Comparison of ENCODE assay signal across 31 cellular contexts in genomic region chr15:34013746-34014145, GRCh38. TPM values are rescaled to one million over a fixed set of nuclear protein-coding genes. Genes with fewer than 3 reads are reported as not detected.
"Had no signal": no experiment of that assay in that cellular context is flagged by ENCODE, and none has a peak within 500 bp of the region (broad histone marks: within the 10 kb centered on the region; RNA-seq: fewer than 3 reads in every experiment).

No MANE protein-coding gene starts in this region.

- H3K27ac Mint-ChIP-seq: activated CD4-positive, alpha-beta memory T cell treated with anti-CD3 and anti-CD28 coated beads for 36 hours; activated CD4-positive, alpha-beta T cell treated with anti-CD3 and anti-CD28 coated beads for 36 hours; activated CD4-positive, alpha-beta T cell treated with anti-CD3 and anti-CD28 coated beads, Interleukin-2, amount 10 ng/mL, durations not matched to agents 24 days and 14 days; activated CD8-positive, alpha-beta memory T cell treated with anti-CD3 and anti-CD28 coated beads, Interleukin-2, amount 10 ng/mL, durations not matched to agents 7 days and 5 days; activated CD8-positive, alpha-beta T cell treated with anti-CD3 and anti-CD28 coated beads, Interleukin-2, amount 10 ng/mL, durations not matched to agents 7 days and 5 days; activated naive CD4-positive, alpha-beta T cell treated with anti-CD3 and anti-CD28 coated beads for 36 hours; activated naive CD4-positive, alpha-beta T cell treated with anti-CD3 and anti-CD28 coated beads, Interleukin-2, amount 50 U/mL, for 24 hours; activated naive CD8-positive, alpha-beta T cell treated with anti-CD3 and anti-CD28 coated beads, Interleukin-2, amount 50 U/mL, for 24 hours; activated T-helper 1 cell treated with anti-CD3 and anti-CD28 coated beads, Interleukin-12 subunit alpha, Interleukin-12 subunit beta, Interleukin-2, Interleukin-4 antibody, amounts not matched to agents 30 ng/mL and 10 ng/mL and 1 ng/mL, durations not matched to agents 14 hours and 24 hours and 36 hours; activated T-helper 2 cell treated with anti-CD3 and anti-CD28 coated beads, Interferon-gamma antibody, Interleukin-2, Interleukin-4, amounts not matched to agents 10 μg/mL and 5 μg/mL and 100 μg/mL, durations not matched to agents 14 hours and 24 hours and 36 hours; effector memory CD8-positive, alpha-beta T cell had no signal

- H3K4me1 ChIP-seq: foreskin keratinocyte had no signal

- H3K9me3 ChIP-seq: esophagus muscularis mucosa, gastrocnemius medialis had no signal

- H3K27me3 ChIP-seq: brain microvascular endothelial cell, esophagus muscularis mucosa, foreskin keratinocyte, gastrocnemius medialis had no signal

- H3K4me3 Mint-ChIP-seq: activated CD4-positive, alpha-beta memory T cell treated with anti-CD3 and anti-CD28 coated beads for 36 hours; activated CD4-positive, alpha-beta T cell treated with anti-CD3 and anti-CD28 coated beads for 36 hours; activated CD4-positive, alpha-beta T cell treated with anti-CD3 and anti-CD28 coated beads, Interleukin-2, amount 10 ng/mL, durations not matched to agents 24 days and 14 days; activated CD8-positive, alpha-beta memory T cell treated with anti-CD3 and anti-CD28 coated beads, Interleukin-2, amount 10 ng/mL, durations not matched to agents 7 days and 5 days; activated CD8-positive, alpha-beta T cell treated with anti-CD3 and anti-CD28 coated beads, Interleukin-2, amount 10 ng/mL, durations not matched to agents 7 days and 5 days; activated naive CD4-positive, alpha-beta T cell treated with anti-CD3 and anti-CD28 coated beads for 36 hours; activated naive CD4-positive, alpha-beta T cell treated with anti-CD3 and anti-CD28 coated beads, Interleukin-2, amount 50 U/mL, for 24 hours; activated naive CD8-positive, alpha-beta T cell treated with anti-CD3 and anti-CD28 coated beads for 36 hours; activated naive CD8-positive, alpha-beta T cell treated with anti-CD3 and anti-CD28 coated beads, Interleukin-2, amount 50 U/mL, for 24 hours; activated T-helper 1 cell treated with anti-CD3 and anti-CD28 coated beads, Interleukin-12 subunit alpha, Interleukin-12 subunit beta, Interleukin-2, Interleukin-4 antibody, amounts not matched to agents 30 ng/mL and 10 ng/mL and 1 ng/mL, durations not matched to agents 14 hours and 24 hours and 36 hours; effector memory CD8-positive, alpha-beta T cell had no signal

- H3K27ac ChIP-seq: brain microvascular endothelial cell, esophagus muscularis mucosa, foreskin keratinocyte, gastrocnemius medialis had no signal

- H3K36me3 ChIP-seq: brain microvascular endothelial cell, esophagus muscularis mucosa had no signal

- H3K9me3 Mint-ChIP-seq: activated naive CD4-positive, alpha-beta T cell treated with anti-CD3 and anti-CD28 coated beads for 36 hours; activated naive CD4-positive, alpha-beta T cell treated with anti-CD3 and anti-CD28 coated beads, Interleukin-2, amount 50 U/mL, for 24 hours; activated naive CD8-positive, alpha-beta T cell treated with anti-CD3 and anti-CD28 coated beads for 36 hours; activated naive CD8-positive, alpha-beta T cell treated with anti-CD3 and anti-CD28 coated beads, Interleukin-2, amount 50 U/mL, for 24 hours; activated T-helper 1 cell treated with anti-CD3 and anti-CD28 coated beads, Interleukin-12 subunit alpha, Interleukin-12 subunit beta, Interleukin-2, Interleukin-4 antibody, amounts not matched to agents 30 ng/mL and 10 ng/mL and 1 ng/mL, durations not matched to agents 14 hours and 24 hours and 36 hours; activated T-helper 2 cell treated with anti-CD3 and anti-CD28 coated beads, Interferon-gamma antibody, Interleukin-2, Interleukin-4, amounts not matched to agents 10 μg/mL and 5 μg/mL and 100 μg/mL, durations not matched to agents 14 hours and 24 hours and 36 hours; effector memory CD8-positive, alpha-beta T cell had no signal

- H3K36me3 Mint-ChIP-seq: activated CD4-positive, alpha-beta memory T cell treated with anti-CD3 and anti-CD28 coated beads for 36 hours; activated CD8-positive, alpha-beta memory T cell treated with anti-CD3 and anti-CD28 coated beads, Interleukin-2, amount 10 ng/mL, durations not matched to agents 7 days and 5 days had no signal

- DNase-seq: activated CD4-positive, alpha-beta memory T cell treated with anti-CD3 and anti-CD28 coated beads for 36 hours; activated CD4-positive, alpha-beta T cell treated with anti-CD3 and anti-CD28 coated beads for 36 hours; activated CD4-positive, alpha-beta T cell treated with anti-CD3 and anti-CD28 coated beads, Interleukin-2, amount 10 ng/mL, durations not matched to agents 24 days and 14 days; activated CD4-positive, CD25-positive, alpha-beta regulatory T cell; activated CD4-positive, CD25-positive, alpha-beta regulatory T cell treated with anti-CD3 and anti-CD28 coated beads, Interleukin-2, amount 50 U/mL, for 72 hours; activated CD8-positive, alpha-beta memory T cell treated with anti-CD3 and anti-CD28 coated beads, Interleukin-2, amount 10 ng/mL, durations not matched to agents 7 days and 5 days; activated CD8-positive, alpha-beta memory T cell treated with anti-CD3 and anti-CD28 coated beads, Interleukin-2, amount 50 U/mL, for 4 hours; activated CD8-positive, alpha-beta T cell treated with anti-CD3 and anti-CD28 coated beads, Interleukin-2, amount 10 ng/mL, durations not matched to agents 7 days and 5 days; activated effector memory CD4-positive, alpha-beta T cell treated with anti-CD3 and anti-CD28 coated beads, Interleukin-2, amount 50 U/mL, for 16 hours; activated naive CD4-positive, alpha-beta T cell treated with anti-CD3 and anti-CD28 coated beads for 36 hours; activated naive CD8-positive, alpha-beta T cell treated with anti-CD3 and anti-CD28 coated beads for 36 hours; activated naive CD8-positive, alpha-beta T cell treated with anti-CD3 and anti-CD28 coated beads, Interleukin-2, amount 50 U/mL, for 24 hours; activated T-cell treated with anti-CD3 and anti-CD28 coated beads, Interleukin-2, amount 50 U/mL, for 1 hour; activated T-cell treated with anti-CD3 and anti-CD28 coated beads, Interleukin-2, amount 50 U/mL, for 48 hours; brain microvascular endothelial cell; caudate nucleus; cortex of kidney; dermis blood vessel endothelial cell; effector CD4-positive, alpha-beta T cell; effector memory CD8-positive, alpha-beta T cell; erythroblast; foreskin keratinocyte; gastrocnemius medialis; T-helper 2 cell had no signal

- H3K4me3 ChIP-seq: esophagus muscularis mucosa, gastrocnemius medialis had no signal

- H3K27me3 Mint-ChIP-seq: activated CD4-positive, alpha-beta memory T cell treated with anti-CD3 and anti-CD28 coated beads for 36 hours; activated CD4-positive, alpha-beta T cell treated with anti-CD3 and anti-CD28 coated beads for 36 hours; activated CD4-positive, alpha-beta T cell treated with anti-CD3 and anti-CD28 coated beads, Interleukin-2, amount 10 ng/mL, durations not matched to agents 24 days and 14 days; activated naive CD4-positive, alpha-beta T cell treated with anti-CD3 and anti-CD28 coated beads, Interleukin-2, amount 50 U/mL, for 24 hours; activated naive CD8-positive, alpha-beta T cell treated with anti-CD3 and anti-CD28 coated beads, Interleukin-2, amount 50 U/mL, for 24 hours; effector memory CD8-positive, alpha-beta T cell had no signal

RNA-seq across cellular contexts. Expression of gene CHRM5, which starts 45.4 kb away (rescaled TPM):
- total RNA-seq: activated CD4-positive, alpha-beta memory T cell treated with anti-CD3 and anti-CD28 coated beads for 36 hours; activated CD4-positive, alpha-beta T cell treated with anti-CD3 and anti-CD28 coated beads for 36 hours; activated CD4-positive, alpha-beta T cell treated with anti-CD3 and anti-CD28 coated beads, Interleukin-2, amount 10 ng/mL, durations not matched to agents 24 days and 14 days; activated CD8-positive, alpha-beta memory T cell treated with anti-CD3 and anti-CD28 coated beads for 36 hours; activated CD8-positive, alpha-beta memory T cell treated with anti-CD3 and anti-CD28 coated beads, Interleukin-2, amount 10 ng/mL, durations not matched to agents 7 days and 5 days; activated CD8-positive, alpha-beta T cell treated with anti-CD3 and anti-CD28 coated beads, Interleukin-2, amount 10 ng/mL, durations not matched to agents 7 days and 5 days; activated naive CD4-positive, alpha-beta T cell treated with anti-CD3 and anti-CD28 coated beads for 36 hours; activated naive CD8-positive, alpha-beta T cell treated with anti-CD3 and anti-CD28 coated beads for 36 hours; activated T-helper 1 cell treated with anti-CD3 and anti-CD28 coated beads, Interleukin-12 subunit alpha, Interleukin-12 subunit beta, Interleukin-2, Interleukin-4 antibody, amounts not matched to agents 30 ng/mL and 10 ng/mL and 1 ng/mL, durations not matched to agents 14 hours and 24 hours and 36 hours; activated T-helper 2 cell treated with anti-CD3 and anti-CD28 coated beads, Interferon-gamma antibody, Interleukin-2, Interleukin-4, amounts not matched to agents 10 μg/mL and 5 μg/mL and 100 μg/mL, durations not matched to agents 14 hours and 24 hours and 36 hours; chondrocyte; esophagus muscularis mucosa; foreskin keratinocyte; gastrocnemius medialis; T-helper 1 cell treated with Interleukin-12 subunit alpha and Interleukin-12 subunit beta and Interleukin-4 antibody, amounts not matched to agents 30 ng/mL and 1 ng/mL, for 36 hours had no signal
- polyA plus RNA-seq: foreskin keratinocyte had no signal
